In the genomic region with DNA sequence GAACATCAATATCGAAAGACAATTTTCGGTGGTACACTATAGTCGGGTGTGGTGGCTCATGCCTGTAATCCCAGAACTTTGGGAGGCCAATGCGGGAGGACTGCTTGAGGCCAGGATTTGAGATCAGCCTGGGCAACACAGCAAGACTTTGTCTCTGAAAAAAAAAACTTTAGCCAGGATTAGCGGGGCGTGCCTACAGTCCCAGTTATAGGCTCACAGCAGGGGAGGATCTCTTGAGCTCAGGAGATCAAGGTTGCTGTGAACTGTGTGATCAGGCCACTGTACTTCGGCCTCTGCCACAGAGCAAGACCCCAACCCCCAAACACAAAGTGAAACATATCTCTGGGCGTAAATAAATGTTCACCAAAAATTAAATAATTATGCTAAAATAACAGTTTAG, we compare ENCODE assay signal across 12 cellular contexts. TPM values are rescaled to one million over a fixed set of nuclear protein-coding genes. Genes with fewer than 3 reads are reported as not detected.
DNase-seq lines count a peak whose midpoint lies in the region; ATAC-seq and TF ChIP-seq lines count a peak whose summit lies in the region.
"Had no signal": no experiment of that assay in that cellular context is flagged by ENCODE, and none has a peak within 500 bp of the region (broad histone marks: within the 10 kb centered on the region; RNA-seq: fewer than 3 reads in every experiment).

No MANE protein-coding gene starts in this region.

- H3K79me2 ChIP-seq in Karpas-422 (ENCODE audit: low read length) = peaks cover 64% of the 10 kb centered on the region

- TF ChIP-seq CTCF in nephron (IDR thresholded peaks at IDR 0.05; ENCODE audit: unreplicated experiment in 3 of 3) (no peak), omental fat pad (IDR thresholded peaks at IDR 0.05) (no peak), endothelial cell (IDR thresholded peaks at IDR 0.05; ENCODE audit: unreplicated experiment) (no peak)

- H3K27ac Mint-ChIP-seq in T-helper 1 cell treated with Interleukin-12 subunit alpha and Interleukin-12 subunit beta and Interleukin-4 antibody, amounts not matched to agents 30 μg/mL and 1 μg/mL, for 36 hours = no peak overlapping the region
- no peak overlapping the region for H3K27ac Mint-ChIP-seq in activated naive CD8-positive, alpha-beta T cell treated with anti-CD3 and anti-CD28 coated beads for 36 hours
- H3K27ac Mint-ChIP-seq in nephron (peak overlapping the region in 1 of 3 experiments; percentile 30), endothelial cell (ENCODE audit: unreplicated experiment) (no peak overlapping the region)

- H3K27me3 Mint-ChIP-seq in T-helper 1 cell treated with Interleukin-12 subunit alpha and Interleukin-12 subunit beta and Interleukin-4 antibody, amounts not matched to agents 30 μg/mL and 1 μg/mL, for 36 hours (ENCODE audit: low read depth) = peaks cover 4% of the 10 kb centered on the region
- H3K27me3 Mint-ChIP-seq in activated naive CD8-positive, alpha-beta T cell treated with anti-CD3 and anti-CD28 coated beads for 36 hours = peaks cover 6% of the 10 kb centered on the region
- peaks cover 4% of the 10 kb centered on the region for H3K27me3 Mint-ChIP-seq in nephron (ENCODE audit: low read depth)
- peaks cover 11% of the 10 kb centered on the region for H3K27me3 Mint-ChIP-seq in endothelial cell (ENCODE audit: unreplicated experiment)

- H4K20me1 ChIP-seq in Karpas-422 (ENCODE audit: insufficient read depth, low read depth, low read length) = no peaks in the 10 kb centered on the region

- ATAC-seq in omental fat pad (ENCODE audit: low FRiP score) = no peak

- peaks cover 50% of the 10 kb centered on the region for H3K4me1 Mint-ChIP-seq in T-helper 1 cell treated with Interleukin-12 subunit alpha and Interleukin-12 subunit beta and Interleukin-4 antibody, amounts not matched to agents 30 μg/mL and 1 μg/mL, for 36 hours (ENCODE audit: low read depth)
- H3K4me1 Mint-ChIP-seq in activated naive CD8-positive, alpha-beta T cell treated with anti-CD3 and anti-CD28 coated beads for 36 hours = peaks cover 50% of the 10 kb centered on the region
- peaks cover 24% of the 10 kb centered on the region for H3K4me1 Mint-ChIP-seq in nephron
- H3K4me1 Mint-ChIP-seq in endothelial cell (ENCODE audit: unreplicated experiment) = peaks cover 15% of the 10 kb centered on the region

- no peak overlapping the region for H2AFZ ChIP-seq in Karpas-422 (ENCODE audit: low read length)

- H3K27ac ChIP-seq in Karpas-422 (ENCODE audit: low read length) = no peak overlapping the region
- H3K27ac ChIP-seq: prostate gland had no signal

- no peaks in the 10 kb centered on the region for H3K27me3 ChIP-seq in Karpas-422 (ENCODE audit: low read length)

- peak overlapping the region; percentile 39 for H3K4me3 Mint-ChIP-seq in T-helper 1 cell treated with Interleukin-12 subunit alpha and Interleukin-12 subunit beta and Interleukin-4 antibody, amounts not matched to agents 30 μg/mL and 1 μg/mL, for 36 hours
- H3K4me3 Mint-ChIP-seq in activated naive CD8-positive, alpha-beta T cell treated with anti-CD3 and anti-CD28 coated beads for 36 hours = peak overlapping the region; percentile 56
- H3K4me3 Mint-ChIP-seq in nephron (peak overlapping the region; percentile 54 to 91 (median 57)), endothelial cell (ENCODE audit: unreplicated experiment) (no peak overlapping the region)

- H3K9me3 ChIP-seq in Karpas-422 (ENCODE audit: low read length) = no peaks in the 10 kb centered on the region
- H3K9me3 ChIP-seq: prostate gland had no signal

- H3K36me3 ChIP-seq in Karpas-422 (ENCODE audit: insufficient read depth, low read length) = no peaks in the 10 kb centered on the region
- H3K36me3 ChIP-seq: prostate gland had no signal

- no peak overlapping the region; the same call in 1 of the 2 replicates for H3K9ac ChIP-seq in Karpas-422 (ENCODE audit: low read length)

- H3K4me2 ChIP-seq in Karpas-422 (ENCODE audit: low read depth, low read length, poor library complexity, severe bottlenecking) = peak overlapping the region; percentile 89

- DNase-seq in T-helper 1 cell (no peak), Karpas-422 (no peak), omental fat pad (ENCODE audit: low spot score) (no peak), COR-L47 (lab: John Stamatoyannopoulos, UW) (no peak), endothelial cell (ENCODE audit: low spot score) (no peak)
- no peak for DNase-seq in activated naive CD8-positive, alpha-beta T cell treated with anti-CD3 and anti-CD28 coated beads for 36 hours
- DNase-seq: activated effector memory CD4-positive, alpha-beta T cell treated with anti-CD3 and anti-CD28 coated beads, Interleukin-2, amount 50 U/mL, for 16 hours; kidney glomerular epithelial cell; stimulated activated CD4-positive, alpha-beta T cell treated with anti-CD3 and anti-CD28 coated beads, Interleukin-4, amount 100 ng/mL, for 1 hour had no signal

- H3K36me3 Mint-ChIP-seq in T-helper 1 cell treated with Interleukin-12 subunit alpha and Interleukin-12 subunit beta and Interleukin-4 antibody, amounts not matched to agents 30 μg/mL and 1 μg/mL, for 36 hours (ENCODE audit: low read depth) = no peaks in the 10 kb centered on the region
- peaks cover 14% of the 10 kb centered on the region for H3K36me3 Mint-ChIP-seq in activated naive CD8-positive, alpha-beta T cell treated with anti-CD3 and anti-CD28 coated beads for 36 hours
- H3K36me3 Mint-ChIP-seq in nephron (ENCODE audit: low read depth) = peaks cover 4% of the 10 kb centered on the region
- H3K36me3 Mint-ChIP-seq in endothelial cell (ENCODE audit: low read depth, unreplicated experiment) = peaks cover 8% of the 10 kb centered on the region

- H3K4me1 ChIP-seq in Karpas-422 (ENCODE audit: low read length) = peaks cover 29% of the 10 kb centered on the region
- H3K4me1 ChIP-seq: prostate gland had no signal

- H3K9me3 Mint-ChIP-seq in T-helper 1 cell treated with Interleukin-12 subunit alpha and Interleukin-12 subunit beta and Interleukin-4 antibody, amounts not matched to agents 30 μg/mL and 1 μg/mL, for 36 hours = peaks cover 4% of the 10 kb centered on the region
- H3K9me3 Mint-ChIP-seq in activated naive CD8-positive, alpha-beta T cell treated with anti-CD3 and anti-CD28 coated beads for 36 hours = peaks cover 7% of the 10 kb centered on the region
- no peaks in the 10 kb centered on the region for H3K9me3 Mint-ChIP-seq in nephron
- no peaks in the 10 kb centered on the region for H3K9me3 Mint-ChIP-seq in endothelial cell (ENCODE audit: unreplicated experiment)

- H3K4me3 ChIP-seq in Karpas-422 (ENCODE audit: low read length) = peak overlapping the region; percentile 97

- H3K9me2 ChIP-seq in Karpas-422 (replicated peaks; ENCODE audit: insufficient read depth, low read length) = no peaks in the 10 kb centered on the region

RNA-seq across cellular contexts. Expression of a gene that starts 1.6 kb away (rescaled TPM):
- 14.1 and 26.6 TPM in 2 replicates for total RNA-seq in Karpas-422 (2014; rRNA removed; shearing (Covaris generic); ENCODE audit: low replicate concordance)
- 10 to 100 TPM; 19.2 to 21.4 TPM for total RNA-seq in activated naive CD8-positive, alpha-beta T cell treated with anti-CD3 and anti-CD28 coated beads for 36 hours
- total RNA-seq in omental fat pad = 1 to 10 TPM; 5.9 to 8.7 (median 6.8) TPM
- total RNA-seq in endothelial cell (ENCODE audit: unreplicated experiment) = 11.7 TPM

RNA-seq across cellular contexts. Expression of a gene that starts 35.2 kb away (rescaled TPM):
- 44.7 and 45.7 TPM in 2 replicates for total RNA-seq in Karpas-422 (2014; rRNA removed; shearing (Covaris generic); ENCODE audit: low replicate concordance)
- total RNA-seq in activated naive CD8-positive, alpha-beta T cell treated with anti-CD3 and anti-CD28 coated beads for 36 hours = 10 to 100 TPM; 52.3 to 53.3 TPM
- total RNA-seq in omental fat pad = 10 to 100 TPM; 22.4 to 41.3 (median 28.3) TPM
- 42.2 TPM for total RNA-seq in endothelial cell (ENCODE audit: unreplicated experiment)
